ENCODE assay signal across 8 cellular contexts in the genomic region with DNA sequence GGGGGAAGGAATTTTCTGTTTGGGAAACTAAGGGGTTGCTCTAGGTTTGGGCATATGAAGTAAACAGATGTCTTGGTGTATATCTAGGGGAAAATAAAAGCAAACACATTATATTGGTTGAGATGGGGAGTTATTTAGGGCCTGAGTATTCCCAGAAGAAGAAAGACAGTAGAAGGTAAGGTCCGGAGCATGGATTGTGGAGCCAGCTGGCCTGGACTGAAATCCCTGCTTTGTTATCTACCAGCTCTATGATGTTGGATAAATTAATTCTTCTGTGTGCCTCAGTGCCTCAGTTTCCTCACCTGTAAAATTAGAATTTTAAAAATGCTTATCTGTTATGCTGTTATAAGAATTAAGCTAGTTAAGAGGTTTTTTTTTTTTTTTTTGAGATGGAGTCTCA.
"Had no signal": no experiment of that assay in that cellular context is flagged by ENCODE, and none has a peak within 500 bp of the region (broad histone marks: within the 10 kb centered on the region; RNA-seq: fewer than 3 reads in every experiment).

No MANE protein-coding gene starts in this region.

- ATAC-seq: GM12878 had no signal

- FAIRE-seq: G401.6, GM12878, GM12891, GM12892, GM18507, GM19239 had no signal

- H3K4me3 ChIP-seq: GM12878 had no signal

- DNase-seq: GDM1, GF-D8 had no signal
